22 cellular contexts compared by ENCODE assay signal in the genomic region with DNA sequence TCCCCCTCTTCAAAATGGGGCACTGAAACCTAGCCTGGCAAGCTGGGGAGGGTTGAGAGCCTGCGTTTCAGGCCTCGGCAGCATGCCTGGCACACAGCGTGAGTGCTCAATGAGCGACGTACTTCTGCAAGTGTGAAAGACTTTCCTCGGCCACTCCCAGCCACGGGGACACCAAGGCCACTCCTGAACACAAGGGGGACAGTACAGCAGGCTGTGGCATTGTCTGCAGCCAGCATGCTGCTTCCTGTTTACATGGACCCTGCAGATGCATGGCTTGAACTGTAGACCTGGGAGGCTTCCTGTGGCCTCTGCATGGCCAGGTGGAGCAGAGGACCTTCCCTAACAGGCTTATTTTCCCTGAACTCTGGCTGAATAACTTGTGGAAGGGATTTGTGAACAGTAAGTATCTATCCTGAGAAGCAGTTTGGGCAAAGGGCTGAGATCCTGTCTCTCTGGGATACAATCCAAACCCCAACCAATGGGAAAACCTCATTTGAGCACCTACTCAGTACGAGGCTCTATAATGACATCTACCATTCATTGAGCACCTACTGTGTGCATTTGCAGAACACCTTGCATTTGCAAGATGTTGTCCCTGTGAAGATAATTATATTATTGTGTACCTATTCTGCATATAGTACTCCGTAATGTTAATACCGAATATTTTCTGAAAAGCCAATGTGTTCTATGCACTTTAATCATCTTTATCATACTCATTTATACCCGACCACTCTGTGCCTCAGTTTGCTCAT. TPM values are rescaled to one million over a fixed set of nuclear protein-coding genes. Genes with fewer than 3 reads are reported as not detected.
A peak's percentile ranks its signal among the peaks of the same experiment; 100 is the strongest.
DNase-seq lines count a peak whose midpoint lies in the region; ATAC-seq, FAIRE-seq and TF ChIP-seq lines count a peak whose summit lies in the region.
"Had no signal": no experiment of that assay in that cellular context is flagged by ENCODE, and none has a peak within 500 bp of the region (broad histone marks: within the 10 kb centered on the region; RNA-seq: fewer than 3 reads in every experiment).

No MANE protein-coding gene starts in this region.

- no peaks in the 10 kb centered on the region for H3K36me3 Mint-ChIP-seq in immature natural killer cell
- no peaks in the 10 kb centered on the region for H3K36me3 Mint-ChIP-seq in T-helper 2 cell treated with Interferon-gamma antibody and Interleukin-4, amounts not matched to agents 5 μg/mL and 100 μg/mL, for 36 hours (ENCODE audit: low read depth)
- H3K36me3 Mint-ChIP-seq: natural killer cell treated with Interleukin-12 subunit alpha and Interleukin-12 subunit beta and Interleukin-15 and Interleukin-18, amount 100 ng/mL, for 72 hours had no signal

- H3K27ac ChIP-seq in kidney (ENCODE audit: low read depth in 2 of 2, low read length in 2 of 2) (no peak overlapping the region), small intestine (ENCODE audit: low read depth in 1 of 2, low read length in 1 of 2) (no peak overlapping the region)
- H3K27ac ChIP-seq: cardiac muscle cell had no signal

- H3K27me3 ChIP-seq in small intestine (ENCODE audit: control insufficient read depth in 2 of 2, insufficient read depth in 2 of 2, low read length in 2 of 2) = no peaks in the 10 kb centered on the region
- H3K27me3 ChIP-seq: cardiac muscle cell, stomach had no signal

- no peak for ATAC-seq in HG03097 (IDR thresholded peaks at IDR 0.05; ENCODE audit: low FRiP score, unreplicated experiment)
- ATAC-seq: activated CD4-positive, CD25-positive, alpha-beta regulatory T cell treated with anti-CD3 and anti-CD28 coated beads, Interleukin-2, amount 50 U/mL, for 24 hours; activated T-helper 17 cell treated with anti-CD3 and anti-CD28 coated beads, Interleukin-2, amount 50 U/mL, for 72 hours; natural killer cell treated with Interleukin-12 subunit alpha and Interleukin-12 subunit beta and Interleukin-15 and Interleukin-18, amount 100 ng/mL, for 72 hours had no signal

- H3K4me3 Mint-ChIP-seq in immature natural killer cell = no peak overlapping the region
- no peak overlapping the region for H3K4me3 Mint-ChIP-seq in T-helper 2 cell treated with Interferon-gamma antibody and Interleukin-4, amounts not matched to agents 5 μg/mL and 100 μg/mL, for 36 hours
- H3K4me3 Mint-ChIP-seq: activated T-helper 17 cell treated with anti-CD3 and anti-CD28 coated beads, Interleukin-2, amount 50 U/mL, for 72 hours; natural killer cell treated with Interleukin-12 subunit alpha and Interleukin-12 subunit beta and Interleukin-15 and Interleukin-18, amount 100 ng/mL, for 72 hours had no signal

- H3K27ac Mint-ChIP-seq in immature natural killer cell = no peak overlapping the region
- H3K27ac Mint-ChIP-seq in T-helper 2 cell treated with Interferon-gamma antibody and Interleukin-4, amounts not matched to agents 5 μg/mL and 100 μg/mL, for 36 hours = no peak overlapping the region
- H3K27ac Mint-ChIP-seq: activated T-helper 17 cell treated with anti-CD3 and anti-CD28 coated beads, Interleukin-2, amount 50 U/mL, for 72 hours; natural killer cell treated with Interleukin-12 subunit alpha and Interleukin-12 subunit beta and Interleukin-15 and Interleukin-18, amount 100 ng/mL, for 72 hours had no signal

- H3K4me1 ChIP-seq in kidney (ENCODE audit: control insufficient read depth in 1 of 2, insufficient read depth in 1 of 2, low read depth in 1 of 2, low read length in 2 of 2) (peaks cover 0 to 2% of the 10 kb centered on the region in 2 donors), small intestine (ENCODE audit: control insufficient read depth in 2 of 2, insufficient read depth in 1 of 2, low read depth in 1 of 2, low read length in 1 of 2) (no peaks in the 10 kb centered on the region)

- FAIRE-seq in kidney (lab: Jason Lieb, UNC) (no peak), small intestine (lab: Jason Lieb, UNC) (no peak)

- H3K9me3 ChIP-seq in kidney (ENCODE audit: control insufficient read depth in 1 of 2, low read length in 2 of 2) (no peaks in the 10 kb centered on the region), small intestine (ENCODE audit: control insufficient read depth, low read depth) (no peaks in the 10 kb centered on the region)
- H3K9me3 ChIP-seq: stomach had no signal

- TF ChIP-seq CTCF in kidney (IDR thresholded peaks at IDR 0.05; ENCODE audit: borderline replicate concordance, extremely low read depth, insufficient read depth) = no peak

- WGBS in small intestine, 3 donors = 55 to 66% (median 59%) methylated on average over 11 of the region's 11 CpGs

- no peaks in the 10 kb centered on the region for H3K9me3 Mint-ChIP-seq in immature natural killer cell
- no peaks in the 10 kb centered on the region for H3K9me3 Mint-ChIP-seq in T-helper 2 cell treated with Interferon-gamma antibody and Interleukin-4, amounts not matched to agents 5 μg/mL and 100 μg/mL, for 36 hours
- H3K9me3 Mint-ChIP-seq: activated T-helper 17 cell treated with anti-CD3 and anti-CD28 coated beads, Interleukin-2, amount 50 U/mL, for 72 hours; natural killer cell treated with Interleukin-12 subunit alpha and Interleukin-12 subunit beta and Interleukin-15 and Interleukin-18, amount 100 ng/mL, for 72 hours had no signal

- H3K4me3 ChIP-seq in kidney (ENCODE audit: low read length in 2 of 2) = no peak overlapping the region
- no peak overlapping the region for H3K4me3 ChIP-seq in small intestine (ENCODE audit: low read depth in 1 of 2, low read length in 2 of 2)
- H3K4me3 ChIP-seq: cardiac muscle cell, stomach had no signal

- no peak overlapping the region for H3K9ac ChIP-seq in kidney (ENCODE audit: low read length in 2 of 2)

- intact Hi-C loops in kidney (cut with DNase I) = no loop called here

- no peaks in the 10 kb centered on the region for H3K36me3 ChIP-seq in kidney (ENCODE audit: control insufficient read depth in 1 of 2, insufficient read depth in 2 of 2, low read length in 2 of 2)
- no peaks in the 10 kb centered on the region for H3K36me3 ChIP-seq in small intestine (ENCODE audit: control insufficient read depth in 2 of 2, insufficient read depth in 2 of 2, low read length in 2 of 2)
- H3K36me3 ChIP-seq: cardiac muscle cell, stomach had no signal

- peaks cover 0 to 5% (median 2%) of the 10 kb centered on the region in 3 donors for H3K27me3 Mint-ChIP-seq in immature natural killer cell (ENCODE audit: low read depth in 3 of 3)
- H3K27me3 Mint-ChIP-seq in T-helper 2 cell treated with Interferon-gamma antibody and Interleukin-4, amounts not matched to agents 5 μg/mL and 100 μg/mL, for 36 hours (ENCODE audit: low read depth) = no peaks in the 10 kb centered on the region
- H3K27me3 Mint-ChIP-seq: activated T-helper 17 cell treated with anti-CD3 and anti-CD28 coated beads, Interleukin-2, amount 50 U/mL, for 72 hours; natural killer cell treated with Interleukin-12 subunit alpha and Interleukin-12 subunit beta and Interleukin-15 and Interleukin-18, amount 100 ng/mL, for 72 hours had no signal

- H3K4me1 Mint-ChIP-seq in immature natural killer cell = no peaks in the 10 kb centered on the region
- H3K4me1 Mint-ChIP-seq in T-helper 2 cell treated with Interferon-gamma antibody and Interleukin-4, amounts not matched to agents 5 μg/mL and 100 μg/mL, for 36 hours (ENCODE audit: low read depth) = no peaks in the 10 kb centered on the region
- H3K4me1 Mint-ChIP-seq: activated T-helper 17 cell treated with anti-CD3 and anti-CD28 coated beads, Interleukin-2, amount 50 U/mL, for 72 hours had no signal

- DNase-seq in NCI-H146 (lab: John Stamatoyannopoulos, UW) (peak; percentile 28), NCI-H146 treated with DMSO at 0.1 percent for 48 hours (lab: John Stamatoyannopoulos, UW; ENCODE audit: unreplicated experiment) (no peak), dermis microvascular lymphatic vessel endothelial cell (ENCODE audit: low read depth in 2 of 2) (peak; percentile 83 to 85), kidney (peak; percentile 63), small intestine (peak; percentile 41), immature natural killer cell (no peak)
- no peak for DNase-seq in T-helper 2 cell treated with Interferon-gamma antibody and Interleukin-4, amounts not matched to agents 5 μg/mL and 100 μg/mL, for 36 hours (ENCODE audit: low spot score)
- DNase-seq: 8988T; effector CD4-positive, alpha-beta T cell; GOT3; Kasumi-1; mammary epithelial cell; SIG-M5; stomach; T-helper 2 cell had no signal

RNA-seq across cellular contexts. Expression of a gene that starts 9.9 kb away (rescaled TPM):
- total RNA-seq in dermis microvascular lymphatic vessel endothelial cell (281 and 463 TPM in 2 replicates), kidney (510 TPM)
- polyA plus RNA-seq in kidney (ENCODE audit: insufficient read depth, low read depth, low replicate concordance) (60.4 TPM), small intestine (10 to 100 TPM in 2 of 3 donors, 1 to 10 TPM in 1; 3.6 to 82.3 (median 15.1) TPM), immature natural killer cell (under 1 TPM in 1 of 3 donors, not detected in 2; 0.19 TPM)

RNA-seq across cellular contexts. Expression of a gene that starts 29.8 kb away (rescaled TPM):
- total RNA-seq in dermis microvascular lymphatic vessel endothelial cell (0.13 TPM in 1 of 2 replicates, not detected in the other), kidney (not detected)
- polyA plus RNA-seq in kidney (ENCODE audit: insufficient read depth, low read depth, low replicate concordance) (not detected), small intestine (10 to 100 TPM in 1 of 3 donors, 1 to 10 TPM in 1, under 1 TPM in 1; 0.27 to 11.4 (median 4.1) TPM), immature natural killer cell (not detected)
- total RNA-seq: activated T-helper 17 cell treated with anti-CD3 and anti-CD28 coated beads, Interleukin-2, amount 50 U/mL, for 72 hours; cardiac muscle cell; mammary epithelial cell; natural killer cell treated with Interleukin-12 subunit alpha and Interleukin-12 subunit beta and Interleukin-15 and Interleukin-18, amount 100 ng/mL, for 72 hours; urinary bladder had no signal
- polyA plus RNA-seq: BJ, cardiac muscle cell, mammary epithelial cell had no signal

RNA-seq across cellular contexts. Expression of a gene that starts 54.4 kb away (rescaled TPM):
- total RNA-seq in dermis microvascular lymphatic vessel endothelial cell (not detected in 2 replicates), kidney (not detected)
- polyA plus RNA-seq in kidney (ENCODE audit: insufficient read depth, low read depth, low replicate concordance) (not detected), small intestine (10 to 100 TPM in 1 of 3 donors, 1 to 10 TPM in 1, under 1 TPM in 1; 0.64 to 30.6 (median 8.1) TPM), immature natural killer cell (not detected)
- total RNA-seq: activated T-helper 17 cell treated with anti-CD3 and anti-CD28 coated beads, Interleukin-2, amount 50 U/mL, for 72 hours; cardiac muscle cell; mammary epithelial cell; natural killer cell treated with Interleukin-12 subunit alpha and Interleukin-12 subunit beta and Interleukin-15 and Interleukin-18, amount 100 ng/mL, for 72 hours; urinary bladder had no signal
- polyA plus RNA-seq: BJ, cardiac muscle cell, mammary epithelial cell had no signal

Comparison
In these comparisons a context has a peak if more than half of its experiments do, and no peak if none do; other contexts are left out.
1. DNase-seq: peak in NCI-H146 (single experiment), dermis microvascular lymphatic vessel endothelial cell (2 of 2), kidney (single experiment) and small intestine (single experiment); none in NCI-H146 treated with DMSO at 0.1 percent for 48 hours (single experiment), immature natural killer cell (0 of 3) and T-helper 2 cell treated with Interferon-gamma antibody and Interleukin-4, amounts not matched to agents 5 μg/mL and 100 μg/mL, for 36 hours (single experiment).